Comparison of ENCODE assay signal across 8 cellular contexts in genomic region chr1:94418664-94419655, GRCh38. TPM values are rescaled to one million over a fixed set of nuclear protein-coding genes. Genes with fewer than 3 reads are reported as not detected.
A peak's percentile ranks its signal among the peaks of the same experiment; 100 is the strongest.
DNase-seq lines count a peak whose midpoint lies in the region; ATAC-seq and TF ChIP-seq lines count a peak whose summit lies in the region.

No MANE protein-coding gene starts in this region.

- intact Hi-C loops in left lung (cut with DNase I) (no loop called here), stomach (cut with DNase I; ENCODE audit: low total_unique reads) (no loop called here)

- no peaks in the 10 kb centered on the region for H3K9me3 ChIP-seq in left lung
- H3K9me3 ChIP-seq in stomach: no peaks in the 10 kb centered on the region

- H3K4me3 ChIP-seq in coronary artery (peak overlapping the region; percentile 99), left lung (peak overlapping the region; percentile 94 to 96), stomach (peak overlapping the region; percentile 92 to 98 (median 95))

- peak overlapping the region; percentile 85 to 95 for H3K27ac ChIP-seq in coronary artery
- H3K27ac ChIP-seq in left lung: peak overlapping the region; percentile 92
- peak overlapping the region; percentile 91 to 97 (median 95) for H3K27ac ChIP-seq in stomach

- H3K4me1 ChIP-seq in left lung (peaks cover 0 to 54% of the 10 kb centered on the region in 2 donors), stomach (peaks cover 31 to 63% (median 50%) of the 10 kb centered on the region in 4 donors)

- no peak for TF ChIP-seq CTCF in coronary artery (IDR thresholded peaks at IDR 0.05)
- TF ChIP-seq CTCF in left lung (IDR thresholded peaks at IDR 0.05): no peak
- no peak for TF ChIP-seq CTCF in stomach (IDR thresholded peaks at IDR 0.05)

- peak in 1 of 4 donors; percentile 15 for TF ChIP-seq POLR2A in stomach (IDR thresholded peaks at IDR 0.05)

- 2 to 9% (median 3%) methylated on average over 25 to 52 of the region's 52 CpGs for WGBS in stomach, 5 donors

- peak; percentile 60 for DNase-seq in Ammon's horn (ENCODE audit: low spot score)
- peak; percentile 57 for DNase-seq in RKO (ENCODE audit: low spot score)
- peak; percentile 77 for DNase-seq in coronary artery (ENCODE audit: low spot score)
- DNase-seq in left lung: peak in 1 of 2 donors; percentile 65
- DNase-seq in stomach: peak; percentile 62
- DNase-seq in KG1 (lab: John Stamatoyannopoulos, UW): no peak

- no peak for TF ChIP-seq EP300 in stomach (IDR thresholded peaks at IDR 0.05)

- H3K36me3 ChIP-seq in left lung (no peaks in the 10 kb centered on the region), stomach (no peaks in the 10 kb centered on the region)

- ATAC-seq in GM18498 (IDR thresholded peaks at IDR 0.05; ENCODE audit: unreplicated experiment) (peak; percentile 30), HG03066 (IDR thresholded peaks at IDR 0.05; ENCODE audit: low read depth, unreplicated experiment) (peak; percentile 24), left lung (peak; percentile 40)

- H3K27me3 ChIP-seq in left lung (no peaks in the 10 kb centered on the region), stomach (no peaks in the 10 kb centered on the region)

RNA-seq across cellular contexts. Expression of gene ABCD3, which starts 0.8 kb away (rescaled TPM):
- total RNA-seq in left lung: 10 to 100 TPM; 58.7 to 66.1 TPM
- 100 to 1,000 TPM in 1 of 5 donors, 10 to 100 TPM in 3, 1 to 10 TPM in 1; 8.8 to 124 (median 34.8) TPM for total RNA-seq in stomach
- polyA plus RNA-seq in stomach: 10 to 100 TPM; 15.9 to 20.0 (median 16.9) TPM
